Comparison of ENCODE assay signal across 16 cellular contexts in the genomic region with DNA sequence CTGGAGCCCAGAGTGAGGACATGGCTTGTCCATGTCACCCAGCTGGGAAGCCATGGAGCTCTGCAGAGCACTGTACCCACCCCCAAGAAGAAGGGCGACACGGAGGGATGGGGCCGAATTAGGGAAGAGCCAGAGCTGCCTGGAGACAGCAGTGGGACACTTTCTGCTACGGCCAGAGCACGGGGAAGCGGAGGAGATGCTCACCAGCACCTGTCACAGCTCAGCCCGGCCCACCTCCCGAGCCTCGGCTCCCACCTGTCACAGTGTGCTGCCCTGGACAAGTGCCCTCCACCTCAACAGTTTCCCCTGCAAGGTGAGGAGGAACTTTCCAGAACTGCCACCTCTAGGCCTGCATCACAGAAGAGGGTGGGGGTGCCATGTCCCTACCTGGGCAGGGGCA. TPM values are rescaled to one million over a fixed set of nuclear protein-coding genes. Genes with fewer than 3 reads are reported as not detected.
A peak's percentile ranks its signal among the peaks of the same experiment; 100 is the strongest.
DNase-seq lines count a peak whose midpoint lies in the region; ATAC-seq and TF ChIP-seq lines count a peak whose summit lies in the region.
"Had no signal": no experiment of that assay in that cellular context is flagged by ENCODE, and none has a peak within 500 bp of the region (broad histone marks: within the 10 kb centered on the region; RNA-seq: fewer than 3 reads in every experiment).

No MANE protein-coding gene starts in this region.

- H3K4me3 ChIP-seq in heart left ventricle (no peak overlapping the region), neural cell (ENCODE audit: low read length) (no peak overlapping the region)
- H3K4me3 ChIP-seq: GM23338 had no signal

- intact Hi-C loops in heart left ventricle (cut with DNase I) (no loop called here), left cardiac atrium (cut with DNase I) (no loop called here)

- POLR2A ChIA-PET in WTC11 (lab: Charles Lee): no interaction called here

- no peaks in the 10 kb centered on the region for H3F3A ChIP-seq in neural cell (ENCODE audit: insufficient read depth, low read length, poor library complexity, severe bottlenecking)

- no peak for TF ChIP-seq POLR2A in heart left ventricle (IDR thresholded peaks at IDR 0.05)

- H3K27me3 ChIP-seq in heart left ventricle (no peaks in the 10 kb centered on the region), neural cell (ENCODE audit: insufficient read depth, low read depth, low read length) (no peaks in the 10 kb centered on the region)

- no peaks in the 10 kb centered on the region for H3K36me3 ChIP-seq in heart left ventricle
- H3K36me3 ChIP-seq in neural cell (ENCODE audit: insufficient read depth, low read length): no peaks in the 10 kb centered on the region

- H3K27ac Mint-ChIP-seq in WTC11: peak overlapping the region; percentile 36; the same call in 1 of the 2 replicates
- H3K27ac Mint-ChIP-seq: B cell; CD4-positive, alpha-beta T cell; GM23338 had no signal

- TF ChIP-seq CTCF in heart left ventricle (IDR thresholded peaks at IDR 0.05) (no peak), WTC11 (IDR thresholded peaks at IDR 0.05) (no peak), neural cell (IDR thresholded peaks at IDR 0.05; ENCODE audit: poor library complexity, severe bottlenecking) (no peak)

- DNase-seq in heart left ventricle (peak in 3 of 5 donors; percentile 15 to 27 (median 18)), left cardiac atrium (no peak), WTC11 (ENCODE audit: low spot score) (no peak), NCI-H524 treated with DMSO at 0.1 percent for 48 hours (lab: John Stamatoyannopoulos, UW) (no peak)
- DNase-seq: Caco-2; CD4-positive, alpha-beta T cell; HCEC 1CT had no signal

- TF ChIP-seq RAD21 in neural cell (conservative IDR thresholded peaks at IDR 0.05): no peak

- no peak overlapping the region for H3K9ac ChIP-seq in neural cell (ENCODE audit: low read length)

- no peak for ATAC-seq in heart left ventricle
- ATAC-seq in left cardiac atrium: no peak
- ATAC-seq in WTC11: no peak
- ATAC-seq in GM21576 (IDR thresholded peaks at IDR 0.05; ENCODE audit: unreplicated experiment): no peak
- no peak for ATAC-seq in GM18511 (IDR thresholded peaks at IDR 0.05; ENCODE audit: unreplicated experiment)
- ATAC-seq: GM23338 had no signal

- CTCF ChIA-PET in WTC11 (lab: Charles Lee): interaction anchor here (1.0 to 1.1 kb wide), 2 partner anchors 58 kb away, joined by 3 to 4 read pairs; no protein-coding TSS in a partner anchor

- H3K9me2 ChIP-seq in neural cell (ENCODE audit: insufficient read depth, low read length): no peaks in the 10 kb centered on the region

- H3K27ac ChIP-seq in heart left ventricle: no peak overlapping the region
- H3K27ac ChIP-seq in neural cell (ENCODE audit: low read length): peak overlapping the region; percentile 69
- H3K27ac ChIP-seq: C4-2B, HL-60 had no signal

- H3K4me1 Mint-ChIP-seq in WTC11: peaks cover 10% of the 10 kb centered on the region
- H3K4me1 Mint-ChIP-seq: B cell had no signal

- WGBS in heart left ventricle, 4 donors: 97 to 99% (median 99%) methylated on average over 9 of the region's 9 CpGs

- no peaks in the 10 kb centered on the region for H3K36me3 Mint-ChIP-seq in WTC11

- H3K79me2 ChIP-seq in neural cell (replicated peaks; ENCODE audit: insufficient read depth, low read length): no peaks in the 10 kb centered on the region

- H2AFZ ChIP-seq in neural cell (ENCODE audit: low read depth, low read length): no peak overlapping the region
- H2AFZ ChIP-seq: GM23338 had no signal

- no peaks in the 10 kb centered on the region for H3K9me3 ChIP-seq in heart left ventricle
- no peaks in the 10 kb centered on the region for H3K9me3 ChIP-seq in neural cell (ENCODE audit: low read length)
- H3K9me3 ChIP-seq: Caco-2 had no signal

- no peak overlapping the region for H3K4me3 Mint-ChIP-seq in WTC11
- H3K4me3 Mint-ChIP-seq: B cell; CD4-positive, alpha-beta T cell; GM23338 had no signal

- H3K9me3 Mint-ChIP-seq in WTC11: no peaks in the 10 kb centered on the region
- H3K9me3 Mint-ChIP-seq: CD4-positive, alpha-beta T cell; GM23338 had no signal

- no peaks in the 10 kb centered on the region for H3K27me3 Mint-ChIP-seq in WTC11 (ENCODE audit: low read depth)
- H3K27me3 Mint-ChIP-seq: B cell; CD4-positive, alpha-beta T cell had no signal

- H3K4me1 ChIP-seq in heart left ventricle: peaks cover 0 to 54% (median 18%) of the 10 kb centered on the region in 12 donors

- H4K20me1 ChIP-seq in neural cell (ENCODE audit: insufficient read depth): no peaks in the 10 kb centered on the region

- H3K4me2 ChIP-seq in neural cell (ENCODE audit: low read length): no peak overlapping the region
- H3K4me2 ChIP-seq: GM23338 had no signal

- no peak for TF ChIP-seq EP300 in neural cell (conservative IDR thresholded peaks at IDR 0.05; ENCODE audit: poor library complexity, severe bottlenecking)

TF ChIP-seq in WTC11, 78 proteins besides CTCF, POLR2A, EP300 and RAD21 (continues in another document):
- TF ChIP-seq GRHL2 (CRISPR knock-in tag; IDR thresholded peaks at IDR 0.05; ENCODE audit: insufficient replicate concordance, severe bottlenecking): no peak
- TF ChIP-seq FOXK1 (CRISPR knock-in tag; IDR thresholded peaks at IDR 0.05): no peak
- no peak for TF ChIP-seq NR1H2 (CRISPR knock-in tag; IDR thresholded peaks at IDR 0.05)
- TF ChIP-seq TCF7 (CRISPR knock-in tag; IDR thresholded peaks at IDR 0.05; ENCODE audit: low read depth): no peak
- TF ChIP-seq, protein P1, sequence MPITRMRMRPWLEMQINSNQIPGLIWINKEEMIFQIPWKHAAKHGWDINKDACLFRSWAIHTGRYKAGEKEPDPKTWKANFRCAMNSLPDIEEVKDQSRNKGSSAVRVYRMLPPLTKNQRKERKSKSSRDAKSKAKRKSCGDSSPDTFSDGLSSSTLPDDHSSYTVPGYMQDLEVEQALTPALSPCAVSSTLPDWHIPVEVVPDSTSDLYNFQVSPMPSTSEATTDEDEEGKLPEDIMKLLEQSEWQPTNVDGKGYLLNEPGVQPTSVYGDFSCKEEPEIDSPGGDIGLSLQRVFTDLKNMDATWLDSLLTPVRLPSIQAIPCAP (CRISPR knock-in tag; IDR thresholded peaks at IDR 0.05): no peak
- no peak for TF ChIP-seq RORB (CRISPR knock-in tag; IDR thresholded peaks at IDR 0.05)
- no peak for TF ChIP-seq NFE2L1 (CRISPR knock-in tag; IDR thresholded peaks at IDR 0.05)
- TF ChIP-seq ELF4 (CRISPR knock-in tag; IDR thresholded peaks at IDR 0.05; ENCODE audit: low read depth): no peak
- TF ChIP-seq EMX1 (CRISPR knock-in tag; IDR thresholded peaks at IDR 0.05): no peak

TF ChIP-seq in neural cell, 6 proteins besides CTCF, POLR2A, EP300 and RAD21:
- TF ChIP-seq POLR2AphosphoS5 (IDR thresholded peaks at IDR 0.05) (no peak), EZH2 (IDR thresholded peaks at IDR 0.05; ENCODE audit: borderline replicate concordance, insufficient read depth, low read length, poor library complexity, severe bottlenecking) (no peak), SMC3 (conservative IDR thresholded peaks at IDR 0.05; ENCODE audit: poor library complexity) (no peak), TAF1 (IDR thresholded peaks at IDR 0.05; ENCODE audit: low read depth) (no peak), MXI1 (conservative IDR thresholded peaks at IDR 0.05; ENCODE audit: poor library complexity, severe bottlenecking) (no peak)
- TF ChIP-seq, protein P2, sequence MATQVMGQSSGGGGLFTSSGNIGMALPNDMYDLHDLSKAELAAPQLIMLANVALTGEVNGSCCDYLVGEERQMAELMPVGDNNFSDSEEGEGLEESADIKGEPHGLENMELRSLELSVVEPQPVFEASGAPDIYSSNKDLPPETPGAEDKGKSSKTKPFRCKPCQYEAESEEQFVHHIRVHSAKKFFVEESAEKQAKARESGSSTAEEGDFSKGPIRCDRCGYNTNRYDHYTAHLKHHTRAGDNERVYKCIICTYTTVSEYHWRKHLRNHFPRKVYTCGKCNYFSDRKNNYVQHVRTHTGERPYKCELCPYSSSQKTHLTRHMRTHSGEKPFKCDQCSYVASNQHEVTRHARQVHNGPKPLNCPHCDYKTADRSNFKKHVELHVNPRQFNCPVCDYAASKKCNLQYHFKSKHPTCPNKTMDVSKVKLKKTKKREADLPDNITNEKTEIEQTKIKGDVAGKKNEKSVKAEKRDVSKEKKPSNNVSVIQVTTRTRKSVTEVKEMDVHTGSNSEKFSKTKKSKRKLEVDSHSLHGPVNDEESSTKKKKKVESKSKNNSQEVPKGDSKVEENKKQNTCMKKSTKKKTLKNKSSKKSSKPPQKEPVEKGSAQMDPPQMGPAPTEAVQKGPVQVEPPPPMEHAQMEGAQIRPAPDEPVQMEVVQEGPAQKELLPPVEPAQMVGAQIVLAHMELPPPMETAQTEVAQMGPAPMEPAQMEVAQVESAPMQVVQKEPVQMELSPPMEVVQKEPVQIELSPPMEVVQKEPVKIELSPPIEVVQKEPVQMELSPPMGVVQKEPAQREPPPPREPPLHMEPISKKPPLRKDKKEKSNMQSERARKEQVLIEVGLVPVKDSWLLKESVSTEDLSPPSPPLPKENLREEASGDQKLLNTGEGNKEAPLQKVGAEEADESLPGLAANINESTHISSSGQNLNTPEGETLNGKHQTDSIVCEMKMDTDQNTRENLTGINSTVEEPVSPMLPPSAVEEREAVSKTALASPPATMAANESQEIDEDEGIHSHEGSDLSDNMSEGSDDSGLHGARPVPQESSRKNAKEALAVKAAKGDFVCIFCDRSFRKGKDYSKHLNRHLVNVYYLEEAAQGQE (IDR thresholded peaks at IDR 0.05; ENCODE audit: borderline replicate concordance): no peak
TF ChIP-seq in neural cell: peak in this region for 0.

RNA-seq across cellular contexts. Expression of a gene that starts 36.4 kb away (rescaled TPM):
- total RNA-seq in heart left ventricle: 10 to 100 TPM; 15.7 to 41.0 (median 25.4) TPM
- polyA plus RNA-seq in heart left ventricle: 10 to 100 TPM; 25.0 to 42.2 TPM
- total RNA-seq in left cardiac atrium: 10 to 100 TPM; 28.1 to 36.5 TPM
- total RNA-seq in WTC11 (2021): 51.9 to 54.6 TPM (median 53.1 TPM) in 3 replicates
- 64.2 and 71.7 TPM in 2 replicates for polyA plus RNA-seq in neural cell
- 24.8 and 26.5 TPM in 2 replicates for polyA minus RNA-seq in neural cell

RNA-seq across cellular contexts. Expression of a gene that starts 59.0 kb away (rescaled TPM):
- 10 to 100 TPM in 6 of 9 donors, 1 to 10 TPM in 3; 1.5 to 43.5 (median 16.2) TPM for total RNA-seq in heart left ventricle
- polyA plus RNA-seq in heart left ventricle: 10 to 100 TPM; 18.4 to 79.2 TPM
- total RNA-seq in left cardiac atrium: 10 to 100 TPM; 35.3 to 55.1 TPM
- total RNA-seq in WTC11 (2021): 5.1 to 5.3 TPM (median 5.2 TPM) in 3 replicates
- 57.7 and 57.9 TPM in 2 replicates for polyA plus RNA-seq in neural cell
- polyA minus RNA-seq in neural cell: 78.2 and 78.3 TPM in 2 replicates
- total RNA-seq: A172, HT1080 had no signal

Comparison
In these comparisons a context has a peak if more than half of its experiments do, and no peak if none do; other contexts are left out.
1. DNase-seq: peak in heart left ventricle (3 of 5); none in left cardiac atrium (single experiment), WTC11 (single experiment) and NCI-H524 treated with DMSO at 0.1 percent for 48 hours (single experiment).